Comparison of ENCODE assay signal across 8 cellular contexts in the genomic region with DNA sequence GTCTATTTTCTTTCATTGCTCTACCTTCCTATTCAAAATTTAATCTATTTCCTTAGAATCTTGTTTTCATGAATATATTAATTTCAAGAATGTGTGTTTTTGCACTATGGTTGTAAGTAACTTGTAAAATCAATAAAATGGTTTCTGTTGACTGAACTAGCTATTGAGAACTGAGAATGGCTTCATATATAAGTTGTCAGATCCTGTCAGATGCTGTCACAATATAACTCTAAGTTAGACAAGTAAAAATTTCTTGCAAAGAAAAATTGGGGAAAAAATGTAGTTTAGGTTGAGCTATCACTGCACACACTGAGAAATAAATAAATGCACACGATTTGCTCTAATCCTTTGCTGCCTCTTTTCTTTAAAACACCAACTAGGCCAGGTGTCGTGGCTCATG.
"Had no signal": no experiment of that assay in that cellular context is flagged by ENCODE, and none has a peak within 500 bp of the region (broad histone marks: within the 10 kb centered on the region; RNA-seq: fewer than 3 reads in every experiment).

No MANE protein-coding gene starts in this region.

- H3K4me2 ChIP-seq: GM23338 had no signal

- DNase-seq: GM23248, GOT3, H7, H9, HCEC 1CT, HFFc6 had no signal

- H3K9me3 ChIP-seq: HAP-1 had no signal

- H3K36me3 ChIP-seq: HAP-1 had no signal

- H3K4me3 ChIP-seq: GM23248, GM23338, HAP-1 had no signal

- H3K9ac ChIP-seq: GM23248 had no signal

- H2AFZ ChIP-seq: GM23248, GM23338 had no signal

- H3K27ac ChIP-seq: GM23248 had no signal
